35 cellular contexts compared by ENCODE assay signal in genomic region chr3:79358327-79358726, GRCh38.
"Had no signal": no experiment of that assay in that cellular context is flagged by ENCODE, and none has a peak within 500 bp of the region (broad histone marks: within the 10 kb centered on the region; RNA-seq: fewer than 3 reads in every experiment).

No MANE protein-coding gene starts in this region.

- H3K9me3 ChIP-seq: adrenal gland, body of pancreas, breast epithelium had no signal

- H3K27me3 Mint-ChIP-seq: activated B cell treated with CpG ODN at 0.5 μM for 24 hours; activated CD4-positive, alpha-beta memory T cell treated with anti-CD3 and anti-CD28 coated beads for 36 hours; activated CD4-positive, alpha-beta T cell treated with anti-CD3 and anti-CD28 coated beads, Interleukin-2, amount 10 ng/mL, durations not matched to agents 24 days and 14 days; activated CD8-positive, alpha-beta T cell treated with anti-CD3 and anti-CD28 coated beads for 36 hours; activated naive CD8-positive, alpha-beta T cell treated with anti-CD3 and anti-CD28 coated beads for 36 hours; activated T-helper 17 cell treated with anti-CD3 and anti-CD28 coated beads, Interleukin-2, amount 50 U/mL, for 72 hours had no signal

- H3K36me3 Mint-ChIP-seq: activated CD4-positive, alpha-beta memory T cell treated with anti-CD3 and anti-CD28 coated beads for 36 hours; activated naive CD4-positive, alpha-beta T cell treated with anti-CD3 and anti-CD28 coated beads, Interleukin-2, amount 50 U/mL, for 72 hours; activated naive CD8-positive, alpha-beta T cell treated with anti-CD3 and anti-CD28 coated beads for 36 hours had no signal

- DNase-seq: activated B cell treated with CpG ODN at 0.5 μM for 24 hours; activated CD4-positive, alpha-beta memory T cell treated with anti-CD3 and anti-CD28 coated beads for 36 hours; activated CD4-positive, alpha-beta T cell treated with anti-CD3 and anti-CD28 coated beads for 4 hours; activated CD4-positive, alpha-beta T cell treated with anti-CD3 and anti-CD28 coated beads, Interleukin-2, amount 10 ng/mL, durations not matched to agents 24 days and 14 days; activated CD4-positive, alpha-beta T cell treated with anti-CD3 and anti-CD28 coated beads, Interleukin-2, amount 50 U/mL, for 1 hour; activated CD4-positive, alpha-beta T cell treated with anti-CD3 and anti-CD28 coated beads, Interleukin-2, amount 50 U/mL, for 4 hours; activated CD4-positive, CD25-positive, alpha-beta regulatory T cell treated with anti-CD3 and anti-CD28 coated beads, Interleukin-2, amount 50 U/mL, for 72 hours; activated CD8-positive, alpha-beta memory T cell treated with anti-CD3 and anti-CD28 coated beads, Interleukin-2, amount 50 U/mL, for 4 hours; activated CD8-positive, alpha-beta T cell treated with anti-CD3 and anti-CD28 coated beads for 36 hours; activated effector memory CD4-positive, alpha-beta T cell treated with anti-CD3 and anti-CD28 coated beads, Interleukin-2, amount 50 U/mL, for 16 hours; activated gamma-delta T cell treated with Interleukin-2 at 50 U/mL for 16 hours; activated naive CD4-positive, alpha-beta T cell; activated naive CD4-positive, alpha-beta T cell treated with anti-CD3 and anti-CD28 coated beads for 36 hours; activated naive CD4-positive, alpha-beta T cell treated with anti-CD3 and anti-CD28 coated beads, Interleukin-2, amount 50 U/mL, for 16 hours; activated naive CD8-positive, alpha-beta T cell treated with anti-CD3 and anti-CD28 coated beads for 36 hours; activated T-cell treated with anti-CD3 and anti-CD28 coated beads for 4 hours; activated T-cell treated with anti-CD3 and anti-CD28 coated beads, Interleukin-2, amount 50 U/mL, for 1 hour; activated T-cell treated with anti-CD3 and anti-CD28 coated beads, Interleukin-2, amount 50 U/mL, for 4 hours; activated T-cell treated with anti-CD3 and anti-CD28 coated beads, Interleukin-2, amount 50 U/mL, for 72 hours; adrenal gland; amniotic stem cell; aorta; body of pancreas; brain microvascular endothelial cell; central memory CD4-positive, alpha-beta T cell; T-helper 1 cell; T-helper 2 cell; T-helper 9 cell had no signal

- H3K4me3 ChIP-seq: adrenal gland, body of pancreas, breast epithelium had no signal

- H3K27me3 ChIP-seq: adrenal gland, brain microvascular endothelial cell, breast epithelium had no signal

- ATAC-seq: activated CD8-positive, alpha-beta T cell treated with anti-CD3 and anti-CD28 coated beads for 36 hours; activated naive CD4-positive, alpha-beta T cell treated with anti-CD3 and anti-CD28 coated beads, Interleukin-2, amount 50 U/mL, for 72 hours; activated T-cell treated with anti-CD3 and anti-CD28 coated beads, Interleukin-2, amount 50 U/mL, for 4 hours; activated T-cell treated with anti-CD3 and anti-CD28 coated beads, Interleukin-2, amount 50 U/mL, for 72 hours; activated T-helper 17 cell treated with anti-CD3 and anti-CD28 coated beads, Interleukin-2, amount 50 U/mL, for 72 hours; body of pancreas had no signal

- H3K4me1 ChIP-seq: adrenal gland, body of pancreas, breast epithelium had no signal

- H3K27ac ChIP-seq: adrenal gland, body of pancreas, brain microvascular endothelial cell, breast epithelium, VCaP had no signal

- H3K4me1 Mint-ChIP-seq: activated B cell treated with CpG ODN at 0.5 μM for 24 hours; activated CD4-positive, alpha-beta T cell treated with anti-CD3 and anti-CD28 coated beads, Interleukin-2, amount 10 ng/mL, durations not matched to agents 24 days and 14 days; activated naive CD8-positive, alpha-beta T cell treated with anti-CD3 and anti-CD28 coated beads for 36 hours; activated T-helper 17 cell treated with anti-CD3 and anti-CD28 coated beads, Interleukin-2, amount 50 U/mL, for 72 hours had no signal

- H3K4me3 Mint-ChIP-seq: activated B cell treated with CpG ODN at 0.5 μM for 24 hours; activated CD4-positive, alpha-beta memory T cell treated with anti-CD3 and anti-CD28 coated beads for 36 hours; activated CD4-positive, alpha-beta T cell treated with anti-CD3 and anti-CD28 coated beads, Interleukin-2, amount 10 ng/mL, durations not matched to agents 24 days and 14 days; activated CD8-positive, alpha-beta T cell treated with anti-CD3 and anti-CD28 coated beads for 36 hours; activated naive CD4-positive, alpha-beta T cell treated with anti-CD3 and anti-CD28 coated beads for 36 hours; activated naive CD8-positive, alpha-beta T cell treated with anti-CD3 and anti-CD28 coated beads for 36 hours; activated T-cell treated with anti-CD3 and anti-CD28 coated beads, Interleukin-2, amount 50 U/mL, for 4 hours; activated T-cell treated with anti-CD3 and anti-CD28 coated beads, Interleukin-2, amount 50 U/mL, for 72 hours; activated T-helper 1 cell treated with anti-CD3 and anti-CD28 coated beads, Interleukin-12 subunit alpha, Interleukin-12 subunit beta, Interleukin-2, Interleukin-4 antibody, amounts not matched to agents 30 ng/mL and 10 ng/mL and 1 ng/mL, durations not matched to agents 14 hours and 24 hours and 36 hours; activated T-helper 17 cell treated with anti-CD3 and anti-CD28 coated beads, Interleukin-2, amount 50 U/mL, for 72 hours; T-helper 1 cell treated with Interleukin-12 subunit alpha and Interleukin-12 subunit beta and Interleukin-4 antibody, amounts not matched to agents 30 μg/mL and 1 μg/mL, for 36 hours; T-helper 2 cell treated with Interferon-gamma antibody and Interleukin-4, amounts not matched to agents 5 μg/mL and 100 μg/mL, for 36 hours had no signal

- H3K36me3 ChIP-seq: adrenal gland, brain microvascular endothelial cell, breast epithelium had no signal

- H3K27ac Mint-ChIP-seq: activated B cell treated with CpG ODN at 0.5 μM for 24 hours; activated CD4-positive, alpha-beta memory T cell treated with anti-CD3 and anti-CD28 coated beads for 36 hours; activated CD4-positive, alpha-beta T cell treated with anti-CD3 and anti-CD28 coated beads, Interleukin-2, amount 10 ng/mL, durations not matched to agents 24 days and 14 days; activated CD8-positive, alpha-beta T cell treated with anti-CD3 and anti-CD28 coated beads for 36 hours; activated naive CD4-positive, alpha-beta T cell treated with anti-CD3 and anti-CD28 coated beads for 36 hours; activated naive CD4-positive, alpha-beta T cell treated with anti-CD3 and anti-CD28 coated beads, Interleukin-2, amount 50 U/mL, for 72 hours; activated naive CD8-positive, alpha-beta T cell treated with anti-CD3 and anti-CD28 coated beads for 36 hours; activated T-cell treated with anti-CD3 and anti-CD28 coated beads, Interleukin-2, amount 50 U/mL, for 72 hours; activated T-helper 1 cell treated with anti-CD3 and anti-CD28 coated beads, Interleukin-12 subunit alpha, Interleukin-12 subunit beta, Interleukin-2, Interleukin-4 antibody, amounts not matched to agents 30 ng/mL and 10 ng/mL and 1 ng/mL, durations not matched to agents 14 hours and 24 hours and 36 hours; activated T-helper 17 cell treated with anti-CD3 and anti-CD28 coated beads, Interleukin-2, amount 50 U/mL, for 72 hours; T-helper 1 cell treated with Interleukin-12 subunit alpha and Interleukin-12 subunit beta and Interleukin-4 antibody, amounts not matched to agents 30 μg/mL and 1 μg/mL, for 36 hours; T-helper 2 cell treated with Interferon-gamma antibody and Interleukin-4, amounts not matched to agents 5 μg/mL and 100 μg/mL, for 36 hours had no signal

- H3K9me3 Mint-ChIP-seq: activated B cell treated with CpG ODN at 0.5 μM for 24 hours; activated CD4-positive, alpha-beta T cell treated with anti-CD3 and anti-CD28 coated beads, Interleukin-2, amount 10 ng/mL, durations not matched to agents 24 days and 14 days; activated naive CD4-positive, alpha-beta T cell treated with anti-CD3 and anti-CD28 coated beads for 36 hours; activated naive CD8-positive, alpha-beta T cell treated with anti-CD3 and anti-CD28 coated beads for 36 hours; activated T-cell treated with anti-CD3 and anti-CD28 coated beads, Interleukin-2, amount 50 U/mL, for 4 hours; activated T-helper 1 cell treated with anti-CD3 and anti-CD28 coated beads, Interleukin-12 subunit alpha, Interleukin-12 subunit beta, Interleukin-2, Interleukin-4 antibody, amounts not matched to agents 30 ng/mL and 10 ng/mL and 1 ng/mL, durations not matched to agents 14 hours and 24 hours and 36 hours; T-helper 1 cell treated with Interleukin-12 subunit alpha and Interleukin-12 subunit beta and Interleukin-4 antibody, amounts not matched to agents 30 μg/mL and 1 μg/mL, for 36 hours; T-helper 2 cell treated with Interferon-gamma antibody and Interleukin-4, amounts not matched to agents 5 μg/mL and 100 μg/mL, for 36 hours had no signal
